ENCODE assay signal across 1 cellular context in the genomic region with DNA sequence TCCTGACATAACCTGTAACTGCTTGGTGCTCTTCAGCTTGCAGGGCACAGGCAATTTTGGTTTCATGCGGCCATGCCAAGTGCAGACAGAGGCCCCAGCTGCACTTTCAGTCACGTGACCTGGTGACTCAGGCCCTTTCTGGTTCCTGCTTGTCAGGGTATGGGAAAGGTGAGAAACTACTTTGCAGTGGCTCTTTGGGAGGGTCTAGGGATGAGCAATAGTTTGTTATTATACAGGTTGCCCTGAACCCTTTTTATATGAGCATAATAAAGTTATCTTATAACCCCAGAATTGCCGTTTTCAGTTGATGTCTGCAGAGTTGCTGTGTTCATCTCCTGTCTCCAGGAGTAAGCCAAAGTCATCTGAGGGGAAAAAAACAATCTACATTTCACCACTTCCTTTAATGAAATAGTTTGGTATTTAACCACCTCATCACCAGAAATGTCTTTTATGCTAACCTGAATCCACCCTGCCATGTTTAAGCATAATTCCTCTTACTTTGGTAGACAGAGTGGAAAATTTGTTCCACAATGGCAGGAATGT.
TF ChIP-seq lines count a peak whose summit lies in the region.

No MANE protein-coding gene starts in this region.

TF ChIP-seq in WTC11, 78 proteins besides CTCF, POLR2A, EP300 and RAD21 (continued from another document):
- TF ChIP-seq, protein P1, sequence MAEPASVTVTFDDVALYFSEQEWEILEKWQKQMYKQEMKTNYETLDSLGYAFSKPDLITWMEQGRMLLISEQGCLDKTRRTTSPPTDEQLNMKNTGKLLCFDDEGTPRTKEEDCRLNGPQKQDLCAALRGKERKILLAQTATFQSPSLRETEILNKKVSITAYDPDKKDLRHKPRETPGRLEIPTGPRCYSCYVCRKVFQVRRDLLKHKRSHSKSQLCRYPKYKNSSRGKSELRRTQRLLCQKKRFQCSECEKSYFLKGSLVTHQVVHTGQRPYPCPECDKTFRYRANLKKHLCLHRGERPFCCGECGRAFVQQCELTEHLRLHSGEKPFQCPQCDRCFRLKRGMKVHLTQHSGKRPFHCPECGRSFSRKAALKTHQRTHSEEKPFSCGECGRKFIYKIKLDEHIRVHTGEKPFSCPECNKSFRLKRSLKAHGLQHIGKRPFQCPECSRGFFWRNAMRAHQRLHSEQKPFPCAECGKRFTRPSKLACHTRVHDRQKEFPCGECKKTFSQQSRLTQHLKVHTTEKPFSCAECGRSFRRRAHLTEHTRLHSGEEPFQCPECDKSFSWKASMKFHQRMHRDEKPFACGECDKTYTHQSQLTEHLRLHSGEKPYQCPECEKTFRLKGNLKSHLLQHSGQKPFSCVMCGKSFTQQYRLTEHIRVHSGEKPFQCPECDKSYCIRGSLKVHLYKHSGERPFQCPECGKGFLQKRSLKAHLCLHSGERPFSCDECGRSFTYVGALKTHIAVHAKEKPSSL (CRISPR knock-in tag; conservative IDR thresholded peaks at IDR 0.05), result no peak
- TF ChIP-seq RELA (CRISPR knock-in tag; IDR thresholded peaks at IDR 0.05; ENCODE audit: borderline replicate concordance), result no peak
- no peak for TF ChIP-seq NR1H2 (CRISPR knock-in tag; IDR thresholded peaks at IDR 0.05)
- TF ChIP-seq, protein P2, sequence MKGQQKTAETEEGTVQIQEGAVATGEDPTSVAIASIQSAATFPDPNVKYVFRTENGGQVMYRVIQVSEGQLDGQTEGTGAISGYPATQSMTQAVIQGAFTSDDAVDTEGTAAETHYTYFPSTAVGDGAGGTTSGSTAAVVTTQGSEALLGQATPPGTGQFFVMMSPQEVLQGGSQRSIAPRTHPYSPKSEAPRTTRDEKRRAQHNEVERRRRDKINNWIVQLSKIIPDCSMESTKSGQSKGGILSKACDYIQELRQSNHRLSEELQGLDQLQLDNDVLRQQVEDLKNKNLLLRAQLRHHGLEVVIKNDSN (CRISPR knock-in tag; IDR thresholded peaks at IDR 0.05), result peak; percentile 52; the same call in 1 of the 2 replicates
- no peak for TF ChIP-seq CDX4 (CRISPR knock-in tag; IDR thresholded peaks at IDR 0.05; ENCODE audit: borderline replicate concordance)
- no peak for TF ChIP-seq TEAD1 (CRISPR knock-in tag; IDR thresholded peaks at IDR 0.05)
